In genomic region chr6:6620752-6621151, GRCh38 we compare ENCODE assay signal across 25 cellular contexts. TPM values are rescaled to one million over a fixed set of nuclear protein-coding genes. Genes with fewer than 3 reads are reported as not detected.
DNase-seq lines count a peak whose midpoint lies in the region; ATAC-seq lines count a peak whose summit lies in the region.
"Had no signal": no experiment of that assay in that cellular context is flagged by ENCODE, and none has a peak within 500 bp of the region (broad histone marks: within the 10 kb centered on the region; RNA-seq: fewer than 3 reads in every experiment).

No MANE protein-coding gene starts in this region.

- H3K27me3 ChIP-seq in skeletal muscle tissue (ENCODE audit: control insufficient read depth in 3 of 3, insufficient read depth in 3 of 3, low read length in 3 of 3), result no peaks in the 10 kb centered on the region
- H3K27me3 ChIP-seq: BLaER1 had no signal

- no peak overlapping the region for H3K4me3 ChIP-seq in skeletal muscle tissue (ENCODE audit: low read length in 3 of 3)
- H3K4me3 ChIP-seq: BLaER1, GM12878, GM23338 had no signal

- H3K27me3 Mint-ChIP-seq in activated CD4-positive, alpha-beta T cell treated with anti-CD3 and anti-CD28 coated beads, Interleukin-2, amount 10 ng/mL, durations not matched to agents 7 days and 5 days, result no peaks in the 10 kb centered on the region
- H3K27me3 Mint-ChIP-seq in IgD-negative memory B cell, result no peaks in the 10 kb centered on the region
- H3K27me3 Mint-ChIP-seq in memory B cell, result no peaks in the 10 kb centered on the region
- H3K27me3 Mint-ChIP-seq: B cell had no signal

- H3K9me3 Mint-ChIP-seq in activated CD4-positive, alpha-beta T cell treated with anti-CD3 and anti-CD28 coated beads, Interleukin-2, amount 10 ng/mL, durations not matched to agents 7 days and 5 days, result peaks cover 16% of the 10 kb centered on the region
- H3K9me3 Mint-ChIP-seq in IgD-negative memory B cell (no peaks in the 10 kb centered on the region), memory B cell (no peaks in the 10 kb centered on the region)
- H3K9me3 Mint-ChIP-seq: CD8-positive, alpha-beta T cell; GM23338; H9 had no signal

- DNase-seq in activated CD4-positive, alpha-beta T cell treated with anti-CD3 and anti-CD28 coated beads, Interleukin-2, amount 10 ng/mL, durations not matched to agents 7 days and 5 days, result no peak
- DNase-seq in activated CD4-positive, alpha-beta T cell treated with anti-CD3 and anti-CD28 coated beads for 4 hours, result no peak
- no peak for DNase-seq in memory B cell (ENCODE audit: low spot score in 2 of 2)
- no peak for DNase-seq in activated CD8-positive, alpha-beta memory T cell treated with anti-CD3 and anti-CD28 coated beads for 24 hours
- no peak for DNase-seq in stimulated activated CD4-positive, alpha-beta T cell treated with anti-CD3 and anti-CD28 coated beads, Interleukin-12 subunit alpha, Interleukin-12 subunit beta, amount 100 ng/mL, for 4 hours
- DNase-seq: Caco-2; CD4-positive, CD25-positive, alpha-beta regulatory T cell; CD8-positive, alpha-beta T cell; DMS153; DMS79; EL; GDM1; H9 had no signal

- H3K36me3 ChIP-seq in skeletal muscle tissue (ENCODE audit: control insufficient read depth in 3 of 3, insufficient read depth in 3 of 3, low read length in 3 of 3), result no peaks in the 10 kb centered on the region
- H3K36me3 ChIP-seq: BLaER1 had no signal

- ATAC-seq in memory B cell (ENCODE audit: low read depth), result no peak
- no peak for ATAC-seq in HG03342 (IDR thresholded peaks at IDR 0.05; ENCODE audit: unreplicated experiment)
- ATAC-seq: CD8-positive, alpha-beta T cell; GM12878; GM23338; HCT116 had no signal

- peak overlapping the region; percentile 0 for H3K27ac ChIP-seq in skeletal muscle tissue (ENCODE audit: low read depth, low read length)
- H3K27ac ChIP-seq: 22Rv1, BLaER1, C4-2B had no signal

- CTCF ChIA-PET in activated CD4-positive, alpha-beta T cell treated with anti-CD3 and anti-CD28 coated beads, Interleukin-2, amount 10 ng/mL, durations not matched to agents 7 days and 5 days (lab: Charles Lee), result interaction anchor here (0.7 to 1.8 kb wide), 2 partner anchors 9 to 10 kb away, joined by 3 to 7 read pairs; no protein-coding TSS in a partner anchor

- H3K9ac ChIP-seq in skeletal muscle tissue (ENCODE audit: low read depth in 1 of 3, low read length in 3 of 3), result no peak overlapping the region
- H3K9ac ChIP-seq: BLaER1 had no signal

- no peaks in the 10 kb centered on the region for H3K9me3 ChIP-seq in skeletal muscle tissue (ENCODE audit: control insufficient read depth in 3 of 3, low read length in 3 of 3)
- H3K9me3 ChIP-seq: BLaER1, Caco-2 had no signal

- H3K4me1 ChIP-seq in skeletal muscle tissue (ENCODE audit: control insufficient read depth in 3 of 3, insufficient read depth in 3 of 3, low read length in 3 of 3), result peaks cover 0 to 6% (median 0%) of the 10 kb centered on the region in 3 donors
- H3K4me1 ChIP-seq: Caco-2 had no signal

- POLR2A ChIA-PET in activated CD4-positive, alpha-beta T cell treated with anti-CD3 and anti-CD28 coated beads, Interleukin-2, amount 10 ng/mL, durations not matched to agents 7 days and 5 days (lab: Charles Lee), result no interaction called here

- H3K27ac Mint-ChIP-seq in activated CD4-positive, alpha-beta T cell treated with anti-CD3 and anti-CD28 coated beads, Interleukin-2, amount 10 ng/mL, durations not matched to agents 7 days and 5 days, result peak overlapping the region; percentile 54
- H3K27ac Mint-ChIP-seq in IgD-negative memory B cell (peak overlapping the region in 2 of 3 donors; percentile 24 to 60), memory B cell (peak overlapping the region; percentile 19)
- H3K27ac Mint-ChIP-seq: CD4-positive, CD25-positive, alpha-beta regulatory T cell; CD8-positive, alpha-beta T cell; GM23338; H9 had no signal

- no peak overlapping the region for H3K4me3 Mint-ChIP-seq in activated CD4-positive, alpha-beta T cell treated with anti-CD3 and anti-CD28 coated beads, Interleukin-2, amount 10 ng/mL, durations not matched to agents 7 days and 5 days
- H3K4me3 Mint-ChIP-seq in IgD-negative memory B cell (no peak overlapping the region), memory B cell (no peak overlapping the region)
- H3K4me3 Mint-ChIP-seq: B cell; CD4-positive, CD25-positive, alpha-beta regulatory T cell; CD8-positive, alpha-beta T cell; GM23338; H9 had no signal

- peaks cover 69% of the 10 kb centered on the region for H3K4me1 Mint-ChIP-seq in activated CD4-positive, alpha-beta T cell treated with anti-CD3 and anti-CD28 coated beads, Interleukin-2, amount 10 ng/mL, durations not matched to agents 7 days and 5 days
- H3K4me1 Mint-ChIP-seq in IgD-negative memory B cell (peaks cover 45 to 76% (median 70%) of the 10 kb centered on the region in 3 donors), memory B cell (peaks cover 55% of the 10 kb centered on the region)
- H3K4me1 Mint-ChIP-seq: H9 had no signal

- H3K36me3 Mint-ChIP-seq in activated CD4-positive, alpha-beta T cell treated with anti-CD3 and anti-CD28 coated beads, Interleukin-2, amount 10 ng/mL, durations not matched to agents 7 days and 5 days (ENCODE audit: low read depth), result peaks cover 59% of the 10 kb centered on the region
- peaks cover 9% of the 10 kb centered on the region for H3K36me3 Mint-ChIP-seq in IgD-negative memory B cell
- H3K36me3 Mint-ChIP-seq in memory B cell, result peaks cover 31% of the 10 kb centered on the region
- H3K36me3 Mint-ChIP-seq: CD4-positive, CD25-positive, alpha-beta regulatory T cell; CD8-positive, alpha-beta T cell had no signal

RNA-seq across cellular contexts. Expression of gene LY86, which starts 32.2 kb away (rescaled TPM):
- total RNA-seq in activated CD4-positive, alpha-beta T cell treated with anti-CD3 and anti-CD28 coated beads, Interleukin-2, amount 10 ng/mL, durations not matched to agents 7 days and 5 days, result 10 to 100 TPM in 1 of 2 experiments, 1 to 10 TPM in 1; 9.5 to 12.2 TPM
- polyA plus RNA-seq in IgD-negative memory B cell, result 394 TPM
- 6.8 TPM for total RNA-seq in skeletal muscle tissue
- total RNA-seq: Caco-2; CD4-positive, CD25-positive, alpha-beta regulatory T cell; GM23338; H4; H9 had no signal
- polyA plus RNA-seq: AG04450 had no signal
